9 cellular contexts compared by ENCODE assay signal in genomic region chr6:3139090-3139903, GRCh38. TPM values are rescaled to one million over a fixed set of nuclear protein-coding genes. Genes with fewer than 3 reads are reported as not detected.
A peak's percentile ranks its signal among the peaks of the same experiment; 100 is the strongest.
DNase-seq lines count a peak whose midpoint lies in the region; ATAC-seq, FAIRE-seq and TF ChIP-seq lines count a peak whose summit lies in the region.
"Had no signal": no experiment of that assay in that cellular context is flagged by ENCODE, and none has a peak within 500 bp of the region (broad histone marks: within the 10 kb centered on the region; RNA-seq: fewer than 3 reads in every experiment).

No MANE protein-coding gene starts in this region.

- no peaks in the 10 kb centered on the region for H3K9me3 ChIP-seq in mesenchymal stem cell (ENCODE audit: control insufficient read depth, low read length)

- peak overlapping the region; percentile 89 for H2AK5ac ChIP-seq in mesenchymal stem cell (ENCODE audit: low read length, severe bottlenecking)

- H3K4me2 ChIP-seq in mesenchymal stem cell (ENCODE audit: low read length, poor library complexity, severe bottlenecking), result peak overlapping the region; percentile 24
- H3K4me2 ChIP-seq: KMS-11 had no signal

- peaks cover 22 to 76% of the 10 kb centered on the region in 2 experiments for H3K36me3 ChIP-seq in mesenchymal stem cell (ENCODE audit: control insufficient read depth in 1 of 2, insufficient read depth in 2 of 2, low read depth in 1 of 2, low read length in 2 of 2)

- H3K79me1 ChIP-seq in mesenchymal stem cell (replicated peaks; ENCODE audit: low read length, poor library complexity, severe bottlenecking), result no peaks in the 10 kb centered on the region

- H2AFZ ChIP-seq in mesenchymal stem cell (ENCODE audit: low read depth, low read length), result peak overlapping the region; percentile 53

- H3K4me3 ChIP-seq in mesenchymal stem cell (ENCODE audit: insufficient read depth in 1 of 2, low read depth in 1 of 2, low read length in 2 of 2), result no peak overlapping the region

- no peak overlapping the region for H3K9ac ChIP-seq in mesenchymal stem cell (ENCODE audit: low read length)
- H3K9ac ChIP-seq: KMS-11 had no signal

- peak overlapping the region in 1 of 2 experiments; percentile 25 for H2BK12ac ChIP-seq in mesenchymal stem cell (ENCODE audit: low read length in 2 of 2)

- H3K27me3 ChIP-seq in mesenchymal stem cell (ENCODE audit: control insufficient read depth in 1 of 2, insufficient read depth in 1 of 2, low read length in 2 of 2), result no peaks in the 10 kb centered on the region

- no peak overlapping the region for H3K4ac ChIP-seq in mesenchymal stem cell (ENCODE audit: low read depth in 1 of 2, low read length in 2 of 2)

- peak overlapping the region; percentile 26 for H2BK15ac ChIP-seq in mesenchymal stem cell (ENCODE audit: low read depth, poor library complexity, severe bottlenecking)

- DNase-seq in GM12891 (ENCODE audit: insufficient read length, low spot score), result no peak
- peak; percentile 61 for DNase-seq in NCI-H187 treated with DMSO at 0.1 percent for 48 hours (lab: John Stamatoyannopoulos, UW)
- DNase-seq in brain pericyte (ENCODE audit: low read depth, low spot score), result peak; percentile 76
- DNase-seq in mesenchymal stem cell, result peak; percentile 84
- no peak for DNase-seq in cortex of kidney (lab: John Stamatoyannopoulos, UW)
- DNase-seq in activated CD4-positive, CD25-positive, alpha-beta regulatory T cell treated with anti-CD3 and anti-CD28 coated beads, Interleukin-2, amount 50 U/mL, for 72 hours, result no peak
- no peak for DNase-seq in H4 (ENCODE audit: low spot score)

- FAIRE-seq in GM12891 (lab: Jason Lieb, UNC), result peak; percentile 52

- peaks cover 19% of the 10 kb centered on the region for H3K4me1 ChIP-seq in mesenchymal stem cell (ENCODE audit: control insufficient read depth, insufficient read depth, low read depth, low read length)

- H3K27ac ChIP-seq in mesenchymal stem cell (ENCODE audit: low read length, poor library complexity, severe bottlenecking), result peak overlapping the region; percentile 90
- H3K27ac ChIP-seq: KMS-11 had no signal

- H3K14ac ChIP-seq in mesenchymal stem cell (ENCODE audit: low read length in 2 of 2), result peak overlapping the region in 1 of 2 experiments; percentile 62

- H2BK120ac ChIP-seq in mesenchymal stem cell (ENCODE audit: low read depth, low read length), result no peak overlapping the region

- peak overlapping the region; percentile 43 for H4K91ac ChIP-seq in mesenchymal stem cell (ENCODE audit: low read length)

- peak overlapping the region; percentile 48 for H2BK5ac ChIP-seq in mesenchymal stem cell (ENCODE audit: low read depth, low read length, poor library complexity, severe bottlenecking)

- 65% methylated on average over 14 of the region's 14 CpGs for WGBS in mesenchymal stem cell

- H3K23ac ChIP-seq in mesenchymal stem cell (ENCODE audit: low read length in 2 of 2), result no peak overlapping the region

- TF ChIP-seq POLR2A in GM12891 (IDR thresholded peaks at IDR 0.05; ENCODE audit: low read depth, low read length), result no peak

- no peak for ATAC-seq in GM21367 (IDR thresholded peaks at IDR 0.05; ENCODE audit: unreplicated experiment)

- H3K18ac ChIP-seq in mesenchymal stem cell (ENCODE audit: low read depth in 1 of 2, low read length in 2 of 2), result peak overlapping the region in 1 of 2 experiments; percentile 68

- no peak overlapping the region for H4K8ac ChIP-seq in mesenchymal stem cell (ENCODE audit: low read length)

TF ChIP-seq in GM12891, 5 proteins besides CTCF, POLR2A, EP300 and RAD21:
- TF ChIP-seq POU2F2 (IDR thresholded peaks at IDR 0.05; ENCODE audit: low read depth, low read length) (no peak), TAF1 (IDR thresholded peaks at IDR 0.05; ENCODE audit: low read depth, low read length) (no peak), SPI1 (IDR thresholded peaks at IDR 0.05; ENCODE audit: low read depth, low read length) (0 out of 2 replicates have a peak, but pooled peaks have one; percentile 13)

RNA-seq across cellular contexts. Expression of gene TUBB2A, which starts 18.0 kb away (rescaled TPM):
- 28.2 TPM for polyA plus RNA-seq in GM12891 (2012; ENCODE audit: low read depth, missing spikeins)
- polyA plus RNA-seq in mesenchymal stem cell (2013, experiment 1 of 2), result 99.8 TPM
- 98.2 TPM for polyA plus RNA-seq in mesenchymal stem cell (2013, experiment 2 of 2)
- total RNA-seq in H4 (2014; rRNA removed; shearing (Covaris generic)), result 46.3 and 49.0 TPM in 2 replicates

RNA-seq across cellular contexts. Expression of gene BPHL, which starts 20.8 kb away (rescaled TPM):
- 9.3 TPM for polyA plus RNA-seq in GM12891 (2012; ENCODE audit: low read depth, missing spikeins)
- 18.2 TPM for polyA plus RNA-seq in mesenchymal stem cell (2013, experiment 1 of 2)
- polyA plus RNA-seq in mesenchymal stem cell (2013, experiment 2 of 2), result 18.7 TPM
- 19.0 and 21.6 TPM in 2 replicates for total RNA-seq in H4 (2014; rRNA removed; shearing (Covaris generic))

Comparison
In these comparisons a context has a peak if more than half of its experiments do, and no peak if none do; other contexts are left out.
1. DNase-seq: peak in NCI-H187 treated with DMSO at 0.1 percent for 48 hours (single experiment), brain pericyte (single experiment) and mesenchymal stem cell (single experiment); none in GM12891 (single experiment), cortex of kidney (single experiment), activated CD4-positive, CD25-positive, alpha-beta regulatory T cell treated with anti-CD3 and anti-CD28 coated beads, Interleukin-2, amount 50 U/mL, for 72 hours (single experiment) and H4 (single experiment).